ENCODE assay signal across 2 cellular contexts in genomic region chr12:65407388-65408149, GRCh38.
A peak's percentile ranks its signal among the peaks of the same experiment; 100 is the strongest.
TF ChIP-seq lines count a peak whose summit lies in the region.

No MANE protein-coding gene starts in this region.

TF ChIP-seq in HepG2, 621 proteins besides CTCF, POLR2A, EP300 and RAD21 (continued from another document):
- TF ChIP-seq ERF (CRISPR knock-in tag; IDR thresholded peaks at IDR 0.05) (no peak), MAFK (conservative IDR thresholded peaks at IDR 0.05 in 1 of 2, IDR thresholded peaks at IDR 0.05 in 1 of 2; ENCODE audit: low read length in 2 of 2) (peak in 1 of 2 experiments; percentile 51; a peak in 1 of 4 replicates), MAFF (IDR thresholded peaks at IDR 0.05; ENCODE audit: low read depth, low read length) (peak; percentile 54)
- TF ChIP-seq, protein P1, sequence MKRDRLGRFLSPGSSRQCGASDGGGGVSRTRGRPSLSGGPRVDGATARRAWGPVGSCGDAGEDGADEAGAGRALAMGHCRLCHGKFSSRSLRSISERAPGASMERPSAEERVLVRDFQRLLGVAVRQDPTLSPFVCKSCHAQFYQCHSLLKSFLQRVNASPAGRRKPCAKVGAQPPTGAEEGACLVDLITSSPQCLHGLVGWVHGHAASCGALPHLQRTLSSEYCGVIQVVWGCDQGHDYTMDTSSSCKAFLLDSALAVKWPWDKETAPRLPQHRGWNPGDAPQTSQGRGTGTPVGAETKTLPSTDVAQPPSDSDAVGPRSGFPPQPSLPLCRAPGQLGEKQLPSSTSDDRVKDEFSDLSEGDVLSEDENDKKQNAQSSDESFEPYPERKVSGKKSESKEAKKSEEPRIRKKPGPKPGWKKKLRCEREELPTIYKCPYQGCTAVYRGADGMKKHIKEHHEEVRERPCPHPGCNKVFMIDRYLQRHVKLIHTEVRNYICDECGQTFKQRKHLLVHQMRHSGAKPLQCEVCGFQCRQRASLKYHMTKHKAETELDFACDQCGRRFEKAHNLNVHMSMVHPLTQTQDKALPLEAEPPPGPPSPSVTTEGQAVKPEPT (CRISPR knock-in tag; IDR thresholded peaks at IDR 0.05; ENCODE audit: low read depth): no peak

TF ChIP-seq in IMR-90, 13 proteins besides CTCF, POLR2A, EP300 and RAD21:
- peak; percentile 12; the same call in 1 of the 2 replicates for TF ChIP-seq CEBPB (IDR thresholded peaks at IDR 0.05; ENCODE audit: low read depth, low read length)
- no peak for TF ChIP-seq RCOR1 (IDR thresholded peaks at IDR 0.05; ENCODE audit: insufficient replicate concordance, low read length)
